Comparison of ENCODE assay signal across 18 cellular contexts in the genomic region with DNA sequence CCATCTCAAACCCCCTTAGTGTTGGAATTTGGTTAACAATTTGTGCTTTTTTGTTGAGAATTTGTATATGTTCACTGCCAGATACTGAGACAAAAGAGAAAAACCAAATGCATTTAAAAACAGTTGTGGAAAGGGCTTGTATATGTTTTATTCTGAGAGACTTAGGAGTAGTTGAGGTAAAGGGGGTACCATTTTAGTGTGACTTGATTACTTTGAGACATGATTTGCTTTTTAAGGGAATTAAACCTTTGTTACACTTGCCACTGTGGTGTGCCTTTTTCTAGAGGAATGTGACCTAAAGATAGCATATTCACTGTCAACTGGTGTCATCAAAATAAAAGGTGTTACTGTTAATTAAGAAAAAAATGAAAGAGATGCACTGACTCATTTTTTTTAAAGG. TPM values are rescaled to one million over a fixed set of nuclear protein-coding genes. Genes with fewer than 3 reads are reported as not detected.
A peak's percentile ranks its signal among the peaks of the same experiment; 100 is the strongest.
DNase-seq lines count a peak whose midpoint lies in the region; ATAC-seq, FAIRE-seq and TF ChIP-seq lines count a peak whose summit lies in the region.
"Had no signal": no experiment of that assay in that cellular context is flagged by ENCODE, and none has a peak within 500 bp of the region (broad histone marks: within the 10 kb centered on the region; RNA-seq: fewer than 3 reads in every experiment).

No MANE protein-coding gene starts in this region.

- H3K27me3 Mint-ChIP-seq in CD14-positive monocyte (ENCODE audit: low read depth in 3 of 3) = peaks cover 97 to 99% (median 98%) of the 10 kb centered on the region in 3 donors

- no peak overlapping the region for H3K27ac Mint-ChIP-seq in activated naive CD4-positive, alpha-beta T cell treated with anti-CD3 and anti-CD28 coated beads, Interleukin-2, amount 50 U/mL, for 72 hours
- H3K27ac Mint-ChIP-seq in CD14-positive monocyte = no peak overlapping the region
- H3K27ac Mint-ChIP-seq: activated CD8-positive, alpha-beta T cell treated with anti-CD3 and anti-CD28 coated beads, Interleukin-2, amount 10 ng/mL, durations not matched to agents 7 days and 5 days; activated T-helper 17 cell treated with anti-CD3 and anti-CD28 coated beads, Interleukin-2, amount 50 U/mL, for 72 hours had no signal

- H2BK12ac ChIP-seq in H1 (ENCODE audit: low read depth, low read length) = no peak overlapping the region

- no peak overlapping the region for H2BK15ac ChIP-seq in H1 (ENCODE audit: low read length)

- no peak overlapping the region for H2BK20ac ChIP-seq in H1 (ENCODE audit: low read length)

- no peak overlapping the region for H3K9ac ChIP-seq in OCI-LY3 (ENCODE audit: low read length)
- no peak overlapping the region for H3K9ac ChIP-seq in H1 (replicated peaks in 1 of 4; ENCODE audit: extremely low read depth in 1 of 4, low read depth in 3 of 4, low read length in 3 of 4)

- CTCF ChIA-PET in H1 (lab: Charles Lee; ENCODE audit: partially characterized antibody) = interaction anchor here (7.4 kb wide), 1 partner anchor 30 kb away, joined by 74 read pairs; no protein-coding TSS in a partner anchor

- no peak overlapping the region for H2AFZ ChIP-seq in OCI-LY3 (ENCODE audit: low read depth, low read length)
- no peak overlapping the region for H2AFZ ChIP-seq in H1 (ENCODE audit: low read length)
- no peak overlapping the region for H2AFZ ChIP-seq in neuron (ENCODE audit: low read depth, low read length)

- ATAC-seq in activated naive CD4-positive, alpha-beta T cell treated with anti-CD3 and anti-CD28 coated beads, Interleukin-2, amount 50 U/mL, for 72 hours = no peak
- ATAC-seq: activated CD8-positive, alpha-beta T cell treated with anti-CD3 and anti-CD28 coated beads, Interleukin-2, amount 10 ng/mL, durations not matched to agents 7 days and 5 days; activated T-helper 17 cell treated with anti-CD3 and anti-CD28 coated beads, Interleukin-2, amount 50 U/mL, for 72 hours had no signal

- H3K27me3 ChIP-seq in OCI-LY3 (ENCODE audit: low read depth, low read length) (no peaks in the 10 kb centered on the region), H1 (replicated peaks in 1 of 4; ENCODE audit: control insufficient read depth in 3 of 4, extremely low read depth in 1 of 4, insufficient read depth in 3 of 4, low read length in 3 of 4) (no peaks in the 10 kb centered on the region), neuron (ENCODE audit: insufficient read depth, low read length) (no peaks in the 10 kb centered on the region)

- H3K4ac ChIP-seq in H1 (replicated peaks; ENCODE audit: insufficient read length, low read depth, low read length) = no peak overlapping the region

- H2BK120ac ChIP-seq in H1 (replicated peaks; ENCODE audit: low read depth, low read length) = no peak overlapping the region

- H3K9me3 ChIP-seq in OCI-LY3 (ENCODE audit: insufficient read depth, low read length) = no peaks in the 10 kb centered on the region
- H3K9me3 ChIP-seq in H1 (ENCODE audit: insufficient read depth in 2 of 2, low read depth in 1 of 2, low read length in 1 of 2) = no peaks in the 10 kb centered on the region
- no peaks in the 10 kb centered on the region for H3K9me3 ChIP-seq in neuron (ENCODE audit: low read length)

- H3K4me3 ChIP-seq in OCI-LY3 (ENCODE audit: low read length) (peak overlapping the region; percentile 16; the same call in 1 of the 2 replicates), H1 (ENCODE audit: extremely low read depth in 1 of 4, insufficient read depth in 2 of 4, low read depth in 3 of 4, low read length in 4 of 4) (peak overlapping the region; percentile 4 to 100 (median 94); a peak in 6 of 8 replicates), neuron (ENCODE audit: low read length) (peak overlapping the region; percentile 66)

- no peak overlapping the region for H3K14ac ChIP-seq in H1 (ENCODE audit: insufficient read length)

- TF ChIP-seq POLR2A in H1 (IDR thresholded peaks at IDR 0.05; ENCODE audit: control extremely low read depth in 1 of 2, low read depth in 2 of 2, low read length in 2 of 2) = no peak

- peak; percentile 3 for DNase-seq in GM20000 (ENCODE audit: low spot score)
- no peak for DNase-seq in H1 (ENCODE audit: low read depth in 1 of 2, low spot score in 2 of 2)
- no peak for DNase-seq in activated naive CD4-positive, alpha-beta T cell treated with anti-CD3 and anti-CD28 coated beads, Interleukin-2, amount 50 U/mL, for 72 hours (ENCODE audit: low spot score in 2 of 2)
- no peak for DNase-seq in RPMI8226
- DNase-seq in CD14-positive monocyte (ENCODE audit: low spot score) = no peak
- no peak for DNase-seq in SW480 (ENCODE audit: low spot score)
- DNase-seq: activated CD8-positive, alpha-beta T cell treated with anti-CD3 and anti-CD28 coated beads, Interleukin-2, amount 10 ng/mL, durations not matched to agents 7 days and 5 days; kidney glomerular epithelial cell; NCI-H187; posterior cingulate gyrus had no signal

- H3K4me1 ChIP-seq in OCI-LY3 (ENCODE audit: low read length) (peaks cover 47% of the 10 kb centered on the region), H1 (replicated peaks in 1 of 4; ENCODE audit: control insufficient read depth in 3 of 4, insufficient read depth in 4 of 4, low read length in 3 of 4) (peaks cover 1 to 20% (median 17%) of the 10 kb centered on the region in 4 experiments; a peak in 6 of 7 replicates), neuron (ENCODE audit: insufficient read depth, low read length) (peaks cover 40% of the 10 kb centered on the region)

- peaks cover 4% of the 10 kb centered on the region for H3K79me1 ChIP-seq in H1 (ENCODE audit: low read depth, low read length)

- H4K5ac ChIP-seq in H1 (ENCODE audit: insufficient read length, low read depth, low read length) = no peak overlapping the region

- peaks cover 25% of the 10 kb centered on the region for H3K36me3 ChIP-seq in OCI-LY3 (replicated peaks; ENCODE audit: low read depth, low read length)
- peaks cover 2 to 54% (median 13%) of the 10 kb centered on the region in 4 experiments; a peak in 4 of 8 replicates for H3K36me3 ChIP-seq in H1 (ENCODE audit: control insufficient read depth in 2 of 4, insufficient read depth in 4 of 4, low read length in 3 of 4)
- peaks cover 20% of the 10 kb centered on the region for H3K36me3 ChIP-seq in neuron (ENCODE audit: insufficient read depth, low read length)

- no peak overlapping the region for H2AK5ac ChIP-seq in H1 (ENCODE audit: low read depth, low read length)

- H3K27ac ChIP-seq in OCI-LY3 (ENCODE audit: low read length) (no peak overlapping the region), H1 (ENCODE audit: low read depth, low read length) (no peak overlapping the region)

- no peak overlapping the region for H4K91ac ChIP-seq in H1 (replicated peaks; ENCODE audit: insufficient read length, low read length)

- H3K79me2 ChIP-seq in OCI-LY3 (ENCODE audit: low read length) (peaks cover 93% of the 10 kb centered on the region), H1 (ENCODE audit: control insufficient read depth in 1 of 2, insufficient read depth in 2 of 2, low read length in 2 of 2) (peaks cover 69 to 95% of the 10 kb centered on the region in 2 experiments)

- no peak overlapping the region for H3K56ac ChIP-seq in H1 (replicated peaks; ENCODE audit: insufficient read length, low read depth, low read length)

- TF ChIP-seq RAD21 in H1 (IDR thresholded peaks at IDR 0.05 in 1 of 2, conservative IDR thresholded peaks at IDR 0.05 in 1 of 2; ENCODE audit: low read depth in 2 of 2, low read length in 2 of 2) = no peak

- H3K4me3 Mint-ChIP-seq in CD14-positive monocyte = peak overlapping the region in 1 of 2 donors; percentile 77
- H3K4me3 Mint-ChIP-seq: activated CD8-positive, alpha-beta T cell treated with anti-CD3 and anti-CD28 coated beads, Interleukin-2, amount 10 ng/mL, durations not matched to agents 7 days and 5 days; activated T-helper 17 cell treated with anti-CD3 and anti-CD28 coated beads, Interleukin-2, amount 50 U/mL, for 72 hours had no signal

- H3K18ac ChIP-seq in H1 (ENCODE audit: extremely low read depth, low read length) = no peak overlapping the region

- peaks cover 7 to 14% of the 10 kb centered on the region in 2 donors for H3K36me3 Mint-ChIP-seq in activated naive CD4-positive, alpha-beta T cell treated with anti-CD3 and anti-CD28 coated beads, Interleukin-2, amount 50 U/mL, for 72 hours
- peaks cover 0 to 9% of the 10 kb centered on the region in 2 donors for H3K36me3 Mint-ChIP-seq in CD14-positive monocyte

- H4K20me1 ChIP-seq in OCI-LY3 (ENCODE audit: insufficient read depth, low read length) (peaks cover 36% of the 10 kb centered on the region), H1 (replicated peaks in 1 of 2; ENCODE audit: control insufficient read depth in 1 of 2, insufficient read depth in 2 of 2, low read length in 2 of 2) (peaks cover 27 to 33% of the 10 kb centered on the region in 2 experiments)

- H3K4me2 ChIP-seq in OCI-LY3 (ENCODE audit: low read length) (peak overlapping the region; percentile 83), H1 (ENCODE audit: insufficient read depth in 1 of 2, low read depth in 2 of 2, low read length in 2 of 2) (peak overlapping the region; percentile 86 to 88)

- no peak overlapping the region for H4K8ac ChIP-seq in H1 (ENCODE audit: extremely low read depth, insufficient read depth, low read length)

- peaks cover 14% of the 10 kb centered on the region; the same call in 1 of the 2 replicates for H3K23me2 ChIP-seq in H1 (ENCODE audit: low read depth, low read length)

- no peaks in the 10 kb centered on the region for H3K9me3 Mint-ChIP-seq in activated naive CD4-positive, alpha-beta T cell treated with anti-CD3 and anti-CD28 coated beads, Interleukin-2, amount 50 U/mL, for 72 hours
- peaks cover 0 to 25% (median 13%) of the 10 kb centered on the region in 7 donors for H3K9me3 Mint-ChIP-seq in CD14-positive monocyte
- H3K9me3 Mint-ChIP-seq: activated T-helper 17 cell treated with anti-CD3 and anti-CD28 coated beads, Interleukin-2, amount 50 U/mL, for 72 hours had no signal

- no peak overlapping the region for H3K23ac ChIP-seq in H1 (ENCODE audit: insufficient read length)

- TF ChIP-seq CTCF in GM20000 (IDR thresholded peaks at IDR 0.05; ENCODE audit: extremely low read depth, missing control alignments) (no peak), OCI-LY3 (IDR thresholded peaks at IDR 0.05; ENCODE audit: low read depth, low read length) (no peak), H1 (IDR thresholded peaks at IDR 0.05; ENCODE audit: control extremely low read depth in 1 of 3, insufficient read depth in 1 of 3, low read depth in 1 of 3, low read length in 3 of 3) (no peak), CD14-positive monocyte (IDR thresholded peaks at IDR 0.05) (no peak)

- peaks cover 22% of the 10 kb centered on the region for H3K4me1 Mint-ChIP-seq in CD14-positive monocyte

- FAIRE-seq in H1 (lab: Jason Lieb, UNC) = no peak
- FAIRE-seq: GM18507 had no signal

- TF ChIP-seq EP300 in H1 (IDR thresholded peaks at IDR 0.05; ENCODE audit: borderline replicate concordance in 1 of 2, low read depth in 2 of 2, low read length in 2 of 2) = no peak

- POLR2A ChIA-PET in H1 (lab: Charles Lee; ENCODE audit: partially characterized antibody) = interaction anchor here (0.6 to 14.3 kb wide), 3 partner anchors 10 to 28 kb away, joined by 3 to 366 read pairs (median 4); no protein-coding TSS in a partner anchor

- intact Hi-C loops in CD14-positive monocyte (cut with micrococcal nuclease) = no loop called here

- H2BK5ac ChIP-seq in H1 (ENCODE audit: low read depth, low read length) = no peak overlapping the region

RNA-seq across cellular contexts. Expression of gene IGF2BP1, which starts 4.5 kb away (rescaled TPM):
- total RNA-seq in H1 (2021; fragmentation: NEBNext Ultra II Directional; extraction: Animal tissue kit (Norgen Biotek cat#: 25700)) = 487 and 513 TPM in 2 replicates
- polyA plus RNA-seq in H1 (2011; rRNA removed) (41.6 and 92.2 TPM in 2 replicates), CD14-positive monocyte (not detected)
- 61.5 TPM for polyA plus RNA-seq in H1 (2011; cell fraction: cytosol; rRNA removed)
- polyA plus RNA-seq in H1 (2011; cell fraction: nucleus; rRNA removed) = 133 TPM
- 99.0 to 129 TPM (median 117 TPM) in 4 replicates for polyA plus RNA-seq in H1 (2012, experiment 1 of 2)
- 51.1 TPM for polyA plus RNA-seq in H1 (2012, experiment 2 of 2)
- polyA plus RNA-seq in H1 (2013, experiment 1 of 2) = 101 TPM
- 103 TPM for polyA plus RNA-seq in H1 (2013, experiment 2 of 2)
- 125 and 134 TPM in 2 replicates for polyA minus RNA-seq in H1 (2011; rRNA and poly(A)+ RNA removed)
- polyA minus RNA-seq in H1 (2011; cell fraction: cytosol; rRNA and poly(A)+ RNA removed) = 145 TPM
- polyA minus RNA-seq in H1 (2011; cell fraction: nucleus; rRNA and poly(A)+ RNA removed) = 95.5 TPM
- under 1 TPM in 1 of 2 donors, not detected in 1; 0.49 TPM for total RNA-seq in activated naive CD4-positive, alpha-beta T cell treated with anti-CD3 and anti-CD28 coated beads, Interleukin-2, amount 50 U/mL, for 72 hours
- total RNA-seq: activated CD8-positive, alpha-beta T cell treated with anti-CD3 and anti-CD28 coated beads, Interleukin-2, amount 10 ng/mL, durations not matched to agents 7 days and 5 days had no signal

RNA-seq across cellular contexts. Expression of gene GIP, which starts 33.3 kb away (rescaled TPM):
- not detected in 2 replicates for total RNA-seq in H1 (2021; fragmentation: NEBNext Ultra II Directional; extraction: Animal tissue kit (Norgen Biotek cat#: 25700))
- 0.14 and 0.16 TPM in 2 replicates for polyA plus RNA-seq in H1 (2011; rRNA removed)
- not detected for polyA plus RNA-seq in H1 (2011; cell fraction: cytosol; rRNA removed)
- not detected for polyA plus RNA-seq in H1 (2011; cell fraction: nucleus; rRNA removed)
- 0.29 to 0.34 TPM in 2 of 4 replicates, not detected in the others for polyA plus RNA-seq in H1 (2012, experiment 1 of 2)
- not detected for polyA plus RNA-seq in H1 (2012, experiment 2 of 2)
- 0.39 TPM for polyA plus RNA-seq in H1 (2013, experiment 1 of 2)
- 0.66 TPM for polyA plus RNA-seq in H1 (2013, experiment 2 of 2)
- 0.39 TPM in 1 of 2 replicates, not detected in the other for polyA minus RNA-seq in H1 (2011; rRNA and poly(A)+ RNA removed)
- polyA minus RNA-seq in H1 (2011; cell fraction: cytosol; rRNA and poly(A)+ RNA removed) = not detected
- polyA minus RNA-seq in H1 (2011; cell fraction: nucleus; rRNA and poly(A)+ RNA removed) = not detected
- not detected for total RNA-seq in activated naive CD4-positive, alpha-beta T cell treated with anti-CD3 and anti-CD28 coated beads, Interleukin-2, amount 50 U/mL, for 72 hours
- polyA plus RNA-seq in CD14-positive monocyte = not detected
- total RNA-seq: activated CD8-positive, alpha-beta T cell treated with anti-CD3 and anti-CD28 coated beads, Interleukin-2, amount 10 ng/mL, durations not matched to agents 7 days and 5 days; activated T-helper 17 cell treated with anti-CD3 and anti-CD28 coated beads, Interleukin-2, amount 50 U/mL, for 72 hours; epithelial cell of proximal tubule; LHCN-M2; mononuclear cell; NCI-H460 had no signal

RNA-seq across cellular contexts. Expression of gene SNF8, which starts 57.0 kb away (rescaled TPM):
- total RNA-seq in H1 (2021; fragmentation: NEBNext Ultra II Directional; extraction: Animal tissue kit (Norgen Biotek cat#: 25700)) = 130 and 133 TPM in 2 replicates
- polyA plus RNA-seq in H1 (2011; rRNA removed) = 132 and 134 TPM in 2 replicates
- polyA plus RNA-seq in H1 (2011; cell fraction: cytosol; rRNA removed) = 155 TPM
- 87.7 TPM for polyA plus RNA-seq in H1 (2011; cell fraction: nucleus; rRNA removed)
- 148 to 187 TPM (median 180 TPM) in 4 replicates for polyA plus RNA-seq in H1 (2012, experiment 1 of 2)
- polyA plus RNA-seq in H1 (2012, experiment 2 of 2) = 75.0 TPM
- 96.7 TPM for polyA plus RNA-seq in H1 (2013, experiment 1 of 2)
- 108 TPM for polyA plus RNA-seq in H1 (2013, experiment 2 of 2)
- polyA minus RNA-seq in H1 (2011; rRNA and poly(A)+ RNA removed) = 83.1 and 86.2 TPM in 2 replicates
- 56.1 TPM for polyA minus RNA-seq in H1 (2011; cell fraction: cytosol; rRNA and poly(A)+ RNA removed)
- polyA minus RNA-seq in H1 (2011; cell fraction: nucleus; rRNA and poly(A)+ RNA removed) = 38.1 TPM
- total RNA-seq in activated naive CD4-positive, alpha-beta T cell treated with anti-CD3 and anti-CD28 coated beads, Interleukin-2, amount 50 U/mL, for 72 hours = 100 to 1,000 TPM; 104 to 107 TPM
- polyA plus RNA-seq in CD14-positive monocyte = 100 to 1,000 TPM; 145 to 162 TPM

Comparison
In these comparisons a context has a peak if more than half of its experiments do, and no peak if none do; other contexts are left out.
1. H3K4me3 ChIP-seq: peak in every context shown above with its lines; median percentile 94 in H1; 66 in neuron; 16 in OCI-LY3.
2. RNA of gene IGF2BP1, which starts 4.5 kb away (total RNA-seq): 487 to 513 TPM in H1; 0.49 TPM in activated naive CD4-positive, alpha-beta T cell treated with anti-CD3 and anti-CD28 coated beads, Interleukin-2, amount 50 U/mL, for 72 hours; every median in the first group is over 100 times any median in the second.